In the genomic region with DNA sequence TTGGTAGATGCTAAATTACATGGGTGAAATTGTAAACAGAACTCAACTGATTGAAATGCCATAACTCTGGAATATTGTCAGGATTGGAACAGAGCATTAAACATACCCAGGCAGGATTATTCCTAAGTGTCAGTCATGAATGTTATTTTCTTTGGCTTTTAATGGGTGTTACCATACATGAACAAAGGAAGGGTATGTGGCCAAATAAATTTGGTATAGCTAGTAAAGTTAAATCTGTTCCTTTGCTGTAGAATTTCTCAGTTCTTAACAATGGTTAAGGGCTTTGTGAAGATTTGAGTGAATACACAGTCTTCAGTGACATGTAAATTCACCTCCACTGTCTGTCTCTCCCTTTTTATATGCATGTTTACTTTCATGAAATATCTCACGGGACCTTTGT, we compare ENCODE assay signal across 2 cellular contexts.
"Had no signal": no experiment of that assay in that cellular context is flagged by ENCODE, and none has a peak within 500 bp of the region (broad histone marks: within the 10 kb centered on the region; RNA-seq: fewer than 3 reads in every experiment).

No MANE protein-coding gene starts in this region.

- DNase-seq: GDM1, GF-D8 had no signal
